ENCODE assay signal across 31 cellular contexts in the genomic region with DNA sequence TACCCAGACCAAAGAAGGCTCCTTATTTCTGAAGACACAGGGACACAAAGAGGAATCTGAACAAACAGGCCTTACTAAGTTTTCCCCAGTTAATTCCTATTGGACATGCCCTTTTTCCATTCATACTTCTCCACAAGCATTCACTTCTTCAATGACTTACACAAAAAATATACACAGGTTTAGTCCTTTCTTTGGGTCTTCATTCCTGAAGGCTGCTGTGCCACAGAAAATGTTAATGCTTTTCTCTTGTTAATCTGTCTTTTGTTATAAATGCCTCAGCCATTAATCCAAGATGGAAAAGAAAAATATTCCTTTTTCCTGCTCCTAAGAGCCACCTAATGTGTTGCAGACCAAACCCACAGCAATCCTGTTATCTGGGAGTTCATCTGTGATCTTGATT.
"Had no signal": no experiment of that assay in that cellular context is flagged by ENCODE, and none has a peak within 500 bp of the region (broad histone marks: within the 10 kb centered on the region; RNA-seq: fewer than 3 reads in every experiment).

No MANE protein-coding gene starts in this region.

- H2AFZ ChIP-seq: parathyroid adenoma had no signal

- H3K27ac Mint-ChIP-seq: activated CD4-positive, alpha-beta memory T cell treated with anti-CD3 and anti-CD28 coated beads for 36 hours; activated CD4-positive, alpha-beta T cell treated with anti-CD3 and anti-CD28 coated beads, Interleukin-2, amount 10 ng/mL, durations not matched to agents 24 days and 14 days; activated T-cell treated with anti-CD3 and anti-CD28 coated beads, Interleukin-2, amount 50 U/mL, for 24 hours; activated T-helper 17 cell treated with anti-CD3 and anti-CD28 coated beads, Interleukin-2, amount 50 U/mL, for 72 hours; immature natural killer cell had no signal

- H3K27ac ChIP-seq: gastroesophageal sphincter, heart left ventricle, parathyroid adenoma, psoas muscle, sigmoid colon, transverse colon had no signal

- H3K36me3 ChIP-seq: gastroesophageal sphincter, heart left ventricle, sigmoid colon, transverse colon had no signal

- DNase-seq: activated CD4-positive, alpha-beta memory T cell treated with anti-CD3 and anti-CD28 coated beads for 36 hours; activated CD4-positive, alpha-beta T cell treated with anti-CD3 and anti-CD28 coated beads, Interleukin-2, amount 10 ng/mL, durations not matched to agents 24 days and 14 days; activated CD4-positive, CD25-positive, alpha-beta regulatory T cell; activated CD8-positive, alpha-beta memory T cell treated with anti-CD3 and anti-CD28 coated beads, Interleukin-2, amount 50 U/mL, for 48 hours; activated gamma-delta T cell treated with Interleukin-2 at 50 U/mL for 16 hours; activated naive CD4-positive, alpha-beta T cell treated with anti-CD3 and anti-CD28 coated beads, Interleukin-2, amount 50 U/mL, for 16 hours; activated T-cell treated with anti-CD3 and anti-CD28 coated beads, Interleukin-2, amount 50 U/mL, for 24 hours; amniotic stem cell; caudate nucleus; heart left ventricle; hypothalamus; immature natural killer cell; kidney; left colon; mammary epithelial cell; midbrain; naive thymus-derived CD8-positive, alpha-beta T cell; occipital lobe; psoas muscle; sigmoid colon; small intestine; stimulated activated CD4-positive, alpha-beta T cell treated with anti-CD3 and anti-CD28 coated beads, Interleukin-1b, Interleukin-23, amount 100 ng/mL, for 48 hours; stimulated activated CD4-positive, alpha-beta T cell treated with anti-CD3 and anti-CD28 coated beads, Interleukin-4, amount 100 ng/mL, for 4 hours; stimulated activated CD8-positive, alpha-beta memory T cell treated with anti-CD3 and anti-CD28 coated beads, Interleukin-4, amount 100 ng/mL, for 48 hours; stimulated activated naive CD4-positive, alpha-beta T cell; T-helper 2 cell; transverse colon had no signal

- H3K27me3 ChIP-seq: sigmoid colon, transverse colon had no signal

- H3K4me3 Mint-ChIP-seq: activated CD4-positive, alpha-beta memory T cell treated with anti-CD3 and anti-CD28 coated beads for 36 hours; activated CD4-positive, alpha-beta T cell treated with anti-CD3 and anti-CD28 coated beads, Interleukin-2, amount 10 ng/mL, durations not matched to agents 24 days and 14 days; activated T-cell treated with anti-CD3 and anti-CD28 coated beads, Interleukin-2, amount 50 U/mL, for 24 hours; activated T-helper 17 cell treated with anti-CD3 and anti-CD28 coated beads, Interleukin-2, amount 50 U/mL, for 72 hours; immature natural killer cell; naive thymus-derived CD8-positive, alpha-beta T cell; neural crest cell had no signal

- H3K4me3 ChIP-seq: gastroesophageal sphincter, heart left ventricle, psoas muscle, sigmoid colon, transverse colon had no signal

- H3K36me3 Mint-ChIP-seq: immature natural killer cell had no signal

- H3K4me1 Mint-ChIP-seq: activated CD4-positive, alpha-beta T cell treated with anti-CD3 and anti-CD28 coated beads, Interleukin-2, amount 10 ng/mL, durations not matched to agents 24 days and 14 days; activated T-helper 17 cell treated with anti-CD3 and anti-CD28 coated beads, Interleukin-2, amount 50 U/mL, for 72 hours; immature natural killer cell; neural crest cell had no signal

- H3K4me1 ChIP-seq: gastroesophageal sphincter, heart left ventricle, psoas muscle, sigmoid colon had no signal

- H3K9me3 ChIP-seq: heart left ventricle, psoas muscle had no signal

- H3K79me2 ChIP-seq: parathyroid adenoma had no signal

- H3K9ac ChIP-seq: parathyroid adenoma had no signal

- ATAC-seq: activated T-helper 17 cell treated with anti-CD3 and anti-CD28 coated beads, Interleukin-2, amount 50 U/mL, for 72 hours; gastroesophageal sphincter; heart left ventricle; left colon; naive thymus-derived CD8-positive, alpha-beta T cell; psoas muscle had no signal
